In genomic region chr4:186161138-186161537, GRCh38 we compare ENCODE assay signal across 8 cellular contexts. TPM values are rescaled to one million over a fixed set of nuclear protein-coding genes. Genes with fewer than 3 reads are reported as not detected.
A peak's percentile ranks its signal among the peaks of the same experiment; 100 is the strongest.
DNase-seq lines count a peak whose midpoint lies in the region; ATAC-seq and TF ChIP-seq lines count a peak whose summit lies in the region.

No MANE protein-coding gene starts in this region.

- no peaks in the 10 kb centered on the region for H3K4me1 ChIP-seq in SK-N-SH (ENCODE audit: control insufficient read depth in 1 of 2, insufficient read depth in 2 of 2, low read depth in 1 of 2, low read length in 1 of 2)

- no peak for TF ChIP-seq RAD21 in SK-N-SH (IDR thresholded peaks at IDR 0.05; ENCODE audit: low read length)

- DNase-seq in activated naive CD8-positive, alpha-beta T cell treated with anti-CD3 and anti-CD28 coated beads, Interleukin-2, amount 50 U/mL, for 24 hours = peak; percentile 15
- DNase-seq in foreskin fibroblast = no peak
- no peak for DNase-seq in SK-N-SH
- no peak for DNase-seq in OCI-M1 (lab: John Stamatoyannopoulos, UW)
- DNase-seq in foreskin melanocyte = no peak

- peaks cover 5% of the 10 kb centered on the region for H3K27me3 Mint-ChIP-seq in activated naive CD8-positive, alpha-beta T cell treated with anti-CD3 and anti-CD28 coated beads, Interleukin-2, amount 50 U/mL, for 24 hours

- H3K9me3 ChIP-seq in SK-N-SH = no peaks in the 10 kb centered on the region

- no peak for TF ChIP-seq EP300 in SK-N-SH (IDR thresholded peaks at IDR 0.05; ENCODE audit: borderline replicate concordance in 1 of 2, low read depth in 1 of 2, low read length in 1 of 2)

- H3K27me3 ChIP-seq in SK-N-SH (ENCODE audit: insufficient read depth) = no peaks in the 10 kb centered on the region

- H3K4me3 Mint-ChIP-seq in activated naive CD8-positive, alpha-beta T cell treated with anti-CD3 and anti-CD28 coated beads, Interleukin-2, amount 50 U/mL, for 24 hours = no peak overlapping the region

- H3K9me3 Mint-ChIP-seq in activated naive CD8-positive, alpha-beta T cell treated with anti-CD3 and anti-CD28 coated beads, Interleukin-2, amount 50 U/mL, for 24 hours = no peaks in the 10 kb centered on the region

- TF ChIP-seq CTCF in foreskin fibroblast (IDR thresholded peaks at IDR 0.05; ENCODE audit: low read depth, low read length) (no peak), SK-N-SH (IDR thresholded peaks at IDR 0.05) (no peak)

- H2AFZ ChIP-seq in SK-N-SH (ENCODE audit: low read depth) = no peak overlapping the region

- H3K27ac Mint-ChIP-seq in activated naive CD8-positive, alpha-beta T cell treated with anti-CD3 and anti-CD28 coated beads, Interleukin-2, amount 50 U/mL, for 24 hours = no peak overlapping the region

- no peaks in the 10 kb centered on the region for H3F3A ChIP-seq in SK-N-SH (replicated peaks; ENCODE audit: insufficient read depth)

- H3K27ac ChIP-seq in SK-N-SH (ENCODE audit: low read depth in 2 of 2, low read length in 1 of 2) = no peak overlapping the region

- H3K36me3 ChIP-seq in SK-N-SH (replicated peaks in 1 of 2; ENCODE audit: control insufficient read depth in 1 of 2, insufficient read depth in 2 of 2, low read length in 1 of 2) = no peaks in the 10 kb centered on the region

- CTCF ChIA-PET in SK-N-SH (lab: Yijun Ruan, JAX) = no interaction called here

- no peaks in the 10 kb centered on the region for H3K79me2 ChIP-seq in SK-N-SH (ENCODE audit: insufficient read depth)

- H3K4me3 ChIP-seq in foreskin fibroblast (ENCODE audit: low read depth in 1 of 2, low read length in 2 of 2) = no peak overlapping the region
- no peak overlapping the region for H3K4me3 ChIP-seq in SK-N-SH (ENCODE audit: low read depth in 2 of 2, low read length in 1 of 2)

- ATAC-seq in GM18511 (IDR thresholded peaks at IDR 0.05; ENCODE audit: unreplicated experiment) = peak; percentile 96
- ATAC-seq in GM21390 (IDR thresholded peaks at IDR 0.05; ENCODE audit: unreplicated experiment) = peak; percentile 98
- peak; percentile 99 for ATAC-seq in HG03442 (IDR thresholded peaks at IDR 0.05; ENCODE audit: unreplicated experiment)
- ATAC-seq in activated naive CD8-positive, alpha-beta T cell treated with anti-CD3 and anti-CD28 coated beads, Interleukin-2, amount 50 U/mL, for 24 hours = no peak

- H4K20me1 ChIP-seq in SK-N-SH (ENCODE audit: insufficient read depth) = no peaks in the 10 kb centered on the region

- no peak overlapping the region for H3K9ac ChIP-seq in SK-N-SH

- H3K36me3 Mint-ChIP-seq in activated naive CD8-positive, alpha-beta T cell treated with anti-CD3 and anti-CD28 coated beads, Interleukin-2, amount 50 U/mL, for 24 hours (ENCODE audit: low read depth) = no peaks in the 10 kb centered on the region

- peaks cover 4% of the 10 kb centered on the region for H3K4me1 Mint-ChIP-seq in activated naive CD8-positive, alpha-beta T cell treated with anti-CD3 and anti-CD28 coated beads, Interleukin-2, amount 50 U/mL, for 24 hours

- 58% methylated on average over 6 of the region's 6 CpGs for WGBS in SK-N-SH (ENCODE audit: low lambda C conversion rate)

- H3K9me2 ChIP-seq in SK-N-SH = no peaks in the 10 kb centered on the region

- no peak overlapping the region for H3K4me2 ChIP-seq in SK-N-SH

- POLR2A ChIA-PET in SK-N-SH (lab: Yijun Ruan, JAX) = no interaction called here

TF ChIP-seq in SK-N-SH, 30 proteins besides CTCF, POLR2A, EP300 and RAD21:
- no peak for TF ChIP-seq YY1 (IDR thresholded peaks at IDR 0.05; ENCODE audit: low read depth)
- TF ChIP-seq CHD2 (IDR thresholded peaks at IDR 0.05; ENCODE audit: low read length, partially characterized antibody) = no peak
- no peak for TF ChIP-seq RCOR1 (IDR thresholded peaks at IDR 0.05; ENCODE audit: low read length)
- no peak for TF ChIP-seq USF1 (IDR thresholded peaks at IDR 0.05; ENCODE audit: borderline replicate concordance, low read depth)
- TF ChIP-seq ZBTB33 (IDR thresholded peaks at IDR 0.05; ENCODE audit: borderline replicate concordance, low read depth) = no peak
- no peak for TF ChIP-seq MEF2A (IDR thresholded peaks at IDR 0.05; ENCODE audit: borderline replicate concordance, low read depth)
- TF ChIP-seq ELF1 (IDR thresholded peaks at IDR 0.05) = no peak
- no peak for TF ChIP-seq FOXM1 (IDR thresholded peaks at IDR 0.05; ENCODE audit: low read depth)
- no peak for TF ChIP-seq JUND (IDR thresholded peaks at IDR 0.05)
- no peak for TF ChIP-seq SIN3A (IDR thresholded peaks at IDR 0.05; ENCODE audit: borderline replicate concordance, low read depth, low read length)
- TF ChIP-seq TEAD4 (IDR thresholded peaks at IDR 0.05; ENCODE audit: borderline replicate concordance, insufficient read depth) = no peak
- no peak for TF ChIP-seq USF2 (IDR thresholded peaks at IDR 0.05; ENCODE audit: borderline replicate concordance, low read depth, low read length)
- TF ChIP-seq TCF12 (IDR thresholded peaks at IDR 0.05) = no peak
- TF ChIP-seq EZH2phosphoT487 (IDR thresholded peaks at IDR 0.05; ENCODE audit: borderline replicate concordance, low read depth) = no peak

RNA-seq across cellular contexts. Expression of gene CYP4V2, which starts 30.2 kb away (rescaled TPM):
- 7.8 and 10.0 TPM in 2 replicates for polyA plus RNA-seq in SK-N-SH (2012; rRNA removed)
- 10.4 and 11.7 TPM in 2 replicates for polyA plus RNA-seq in SK-N-SH (2012; cell fraction: cytosol; rRNA removed)
- 14.5 and 17.6 TPM in 2 replicates for polyA plus RNA-seq in SK-N-SH (2012; cell fraction: nucleus; rRNA removed)

RNA-seq across cellular contexts. Expression of gene FAM149A, which starts 56.6 kb away (rescaled TPM):
- polyA plus RNA-seq in SK-N-SH (2012; rRNA removed) = 0.21 and 0.38 TPM in 2 replicates
- polyA plus RNA-seq in SK-N-SH (2012; cell fraction: cytosol; rRNA removed) = 0.43 and 0.49 TPM in 2 replicates
- 0.29 and 0.30 TPM in 2 replicates for polyA plus RNA-seq in SK-N-SH (2012; cell fraction: nucleus; rRNA removed)
